22 cellular contexts compared by ENCODE assay signal in the genomic region with DNA sequence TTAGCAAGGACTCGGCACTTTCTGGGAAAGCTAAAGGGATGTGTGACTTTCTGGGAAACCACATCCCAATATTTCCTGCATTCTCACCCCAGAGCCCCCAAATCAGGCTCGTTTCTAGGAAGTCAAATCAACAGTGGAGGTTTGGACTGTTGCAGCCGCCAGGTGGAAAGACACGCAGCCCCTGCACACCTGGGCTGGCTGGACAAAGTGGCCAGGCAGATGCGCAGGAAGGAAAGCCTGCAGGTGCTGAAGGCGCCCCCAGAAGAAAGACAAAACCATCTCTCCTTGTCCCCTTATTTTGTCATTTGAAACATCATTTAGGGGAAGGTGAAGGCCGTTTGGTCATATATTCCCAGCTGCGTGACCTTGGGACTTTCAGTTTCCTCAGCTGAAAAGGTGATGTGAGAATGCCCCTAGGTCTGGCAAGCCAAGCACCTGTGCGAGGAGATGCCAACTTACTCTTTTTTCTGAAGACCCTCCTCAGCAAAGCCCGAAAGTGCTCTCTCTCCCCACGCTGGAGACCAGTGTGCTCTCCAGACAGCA.
DNase-seq lines count a peak whose midpoint lies in the region; ATAC-seq and TF ChIP-seq lines count a peak whose summit lies in the region.
"Had no signal": no experiment of that assay in that cellular context is flagged by ENCODE, and none has a peak within 500 bp of the region (broad histone marks: within the 10 kb centered on the region; RNA-seq: fewer than 3 reads in every experiment).

No MANE protein-coding gene starts in this region.

- H3K27me3 ChIP-seq in MM.1S (replicated peaks; ENCODE audit: insufficient read depth, low read length) (no peaks in the 10 kb centered on the region), liver (ENCODE audit: control insufficient read depth in 4 of 4, insufficient read depth in 4 of 4, low read length in 3 of 4) (no peaks in the 10 kb centered on the region), stomach (no peaks in the 10 kb centered on the region)
- H3K27me3 ChIP-seq: BE2C had no signal

- no peaks in the 10 kb centered on the region for H3K9me2 ChIP-seq in MM.1S (replicated peaks; ENCODE audit: insufficient read depth, low read length)

- H3F3A ChIP-seq in MM.1S (ENCODE audit: insufficient read depth, low read length): peaks cover 11% of the 10 kb centered on the region

- H3K4me2 ChIP-seq in MM.1S (ENCODE audit: low read depth, low read length): peak overlapping the region; percentile 98

- H3K36me3 ChIP-seq in MM.1S (replicated peaks; ENCODE audit: insufficient read depth, low read length) (no peaks in the 10 kb centered on the region), liver (ENCODE audit: control insufficient read depth in 4 of 4, insufficient read depth in 3 of 4, low read depth in 1 of 4, low read length in 3 of 4) (peaks cover 0 to 4% (median 0%) of the 10 kb centered on the region in 4 donors), stomach (no peaks in the 10 kb centered on the region)
- H3K36me3 ChIP-seq: BE2C had no signal

- DNase-seq in MM.1S (peak; percentile 69), RPMI8226 (peak; percentile 89), stomach (peak; percentile 22), mucosa of gallbladder (ENCODE audit: low spot score) (no peak), NCI-H524 (lab: John Stamatoyannopoulos, UW) (no peak)
- DNase-seq: BE2C; CD4-positive, CD25-positive, alpha-beta regulatory T cell; COR-L47; DMS79; H9; HFFc6; NCI-H1417 treated with DMSO at 0.1 percent for 48 hours; NCI-H187; NCI-H446 treated with DMSO at 0.1 percent for 48 hours; NCI-H69; Right ventricle myocardium superior; SW 1271 had no signal

- ATAC-seq in GM19023 (IDR thresholded peaks at IDR 0.05; ENCODE audit: unreplicated experiment) (no peak), HG02678 (IDR thresholded peaks at IDR 0.05; ENCODE audit: unreplicated experiment) (no peak)

- TF ChIP-seq RAD21 in liver (IDR thresholded peaks at IDR 0.05): no peak

- no peaks in the 10 kb centered on the region for H4K20me1 ChIP-seq in MM.1S (ENCODE audit: insufficient read depth, low read length)

- TF ChIP-seq POLR2A in stomach (IDR thresholded peaks at IDR 0.05): no peak

- peak; percentile 32 for TF ChIP-seq CTCF in MM.1S (IDR thresholded peaks at IDR 0.05; ENCODE audit: low read length)
- TF ChIP-seq CTCF in liver (IDR thresholded peaks at IDR 0.05; ENCODE audit: low read depth, low read length, missing input control): no peak
- TF ChIP-seq CTCF in stomach (IDR thresholded peaks at IDR 0.05): no peak

- peaks cover 32% of the 10 kb centered on the region for H3K4me1 ChIP-seq in MM.1S (ENCODE audit: low read length)
- H3K4me1 ChIP-seq in liver (ENCODE audit: control insufficient read depth in 4 of 4, insufficient read depth in 4 of 4, low read length in 3 of 4): peaks cover 11 to 43% (median 29%) of the 10 kb centered on the region in 4 donors
- H3K4me1 ChIP-seq in stomach: peaks cover 7 to 24% (median 13%) of the 10 kb centered on the region in 4 donors
- H3K4me1 ChIP-seq: BE2C had no signal

- no peaks in the 10 kb centered on the region for H3K9me3 ChIP-seq in MM.1S (replicated peaks; ENCODE audit: insufficient read depth, low read length)
- H3K9me3 ChIP-seq in liver (ENCODE audit: control insufficient read depth in 4 of 4, low read length in 3 of 4): no peaks in the 10 kb centered on the region
- no peaks in the 10 kb centered on the region for H3K9me3 ChIP-seq in stomach
- H3K9me3 ChIP-seq: BE2C had no signal

- H3K79me2 ChIP-seq in MM.1S (ENCODE audit: low read length): no peaks in the 10 kb centered on the region

- TF ChIP-seq EP300 in stomach (IDR thresholded peaks at IDR 0.05): no peak

- H2AFZ ChIP-seq in MM.1S (ENCODE audit: low read length): peak overlapping the region; percentile 81

- H3K9ac ChIP-seq in MM.1S (ENCODE audit: low read length) (peak overlapping the region; percentile 70), liver (ENCODE audit: low read depth in 1 of 2, low read length in 2 of 2) (peak overlapping the region; percentile 79 to 98)

- 54% methylated on average over 11 of the region's 11 CpGs for WGBS in liver
- WGBS in stomach, 5 donors: 86 to 91% (median 90%) methylated on average over 11 of the region's 11 CpGs

- H3K4me3 ChIP-seq in MM.1S (ENCODE audit: low read length) (peak overlapping the region; percentile 26), liver (ENCODE audit: low read depth in 1 of 3, low read length in 3 of 3) (peak overlapping the region; percentile 28 to 70 (median 38)), stomach (no peak overlapping the region)
- H3K4me3 ChIP-seq: SK-N-MC had no signal

- H3K27ac ChIP-seq in MM.1S (ENCODE audit: low read length): peak overlapping the region; percentile 90
- peak overlapping the region; percentile 80 to 84 for H3K27ac ChIP-seq in liver (ENCODE audit: low read depth in 1 of 2, low read length in 2 of 2)
- no peak overlapping the region for H3K27ac ChIP-seq in stomach
- H3K27ac ChIP-seq: HL-60, SK-N-MC had no signal

- intact Hi-C loops in stomach (cut with DNase I; ENCODE audit: low total_unique reads): no loop called here

TF ChIP-seq in liver, 16 proteins besides CTCF, POLR2A, EP300 and RAD21:
- TF ChIP-seq JUND (IDR thresholded peaks at IDR 0.05): no peak
- no peak for TF ChIP-seq GABPA (IDR thresholded peaks at IDR 0.05 in 1 of 2, conservative IDR thresholded peaks at IDR 0.05 in 1 of 2)
- TF ChIP-seq SP1 (IDR thresholded peaks at IDR 0.05): no peak
- TF ChIP-seq HNF4G (IDR thresholded peaks at IDR 0.05): no peak
- peak; percentile 2 for TF ChIP-seq TAF1 (conservative IDR thresholded peaks at IDR 0.05)
- TF ChIP-seq FOXA2 (IDR thresholded peaks at IDR 0.05): no peak
- TF ChIP-seq, protein P1, sequence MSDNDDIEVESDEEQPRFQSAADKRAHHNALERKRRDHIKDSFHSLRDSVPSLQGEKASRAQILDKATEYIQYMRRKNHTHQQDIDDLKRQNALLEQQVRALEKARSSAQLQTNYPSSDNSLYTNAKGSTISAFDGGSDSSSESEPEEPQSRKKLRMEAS (IDR thresholded peaks at IDR 0.05): no peak
- TF ChIP-seq EGR1 (IDR thresholded peaks at IDR 0.05; ENCODE audit: low read depth in 2 of 2): no peak

Comparison
In these comparisons a context has a peak if more than half of its experiments do, and no peak if none do; other contexts are left out.
1. DNase-seq: peak in MM.1S (single experiment), RPMI8226 (single experiment) and stomach (single experiment); none in mucosa of gallbladder (single experiment) and NCI-H524 (0 of 2).
2. H3K27ac ChIP-seq: peak in MM.1S (single experiment) and liver (2 of 2); none in stomach (0 of 5).
3. H3K4me3 ChIP-seq: peak in MM.1S (single experiment) and liver (3 of 3); none in stomach (0 of 4).